8 cellular contexts compared by ENCODE assay signal in genomic region chr3:88113311-88114162, GRCh38. TPM values are rescaled to one million over a fixed set of nuclear protein-coding genes. Genes with fewer than 3 reads are reported as not detected.
DNase-seq lines count a peak whose midpoint lies in the region; ATAC-seq and TF ChIP-seq lines count a peak whose summit lies in the region.

No MANE protein-coding gene starts in this region.

- H3K9me3 ChIP-seq in WERI-Rb-1 (ENCODE audit: severe bottlenecking): no peaks in the 10 kb centered on the region
- no peaks in the 10 kb centered on the region for H3K9me3 ChIP-seq in colonic mucosa
- H3K9me3 ChIP-seq in right lobe of liver: no peaks in the 10 kb centered on the region

- H3K27ac ChIP-seq in WERI-Rb-1 (no peak overlapping the region), colonic mucosa (no peak overlapping the region), right lobe of liver (no peak overlapping the region)

- peaks cover 19% of the 10 kb centered on the region for H3K36me3 ChIP-seq in WERI-Rb-1
- H3K36me3 ChIP-seq in colonic mucosa: no peaks in the 10 kb centered on the region
- peaks cover 0 to 4% (median 0%) of the 10 kb centered on the region in 4 donors for H3K36me3 ChIP-seq in right lobe of liver

- H3K27me3 ChIP-seq in WERI-Rb-1 (ENCODE audit: insufficient read depth, low read depth, severe bottlenecking): no peaks in the 10 kb centered on the region
- no peaks in the 10 kb centered on the region for H3K27me3 ChIP-seq in colonic mucosa
- no peaks in the 10 kb centered on the region for H3K27me3 ChIP-seq in right lobe of liver

- ATAC-seq in GM18868 (IDR thresholded peaks at IDR 0.05; ENCODE audit: unreplicated experiment): peak; percentile 92
- ATAC-seq in HG03060 (IDR thresholded peaks at IDR 0.05; ENCODE audit: low read depth, unreplicated experiment): peak; percentile 87
- ATAC-seq in right lobe of liver: peak; percentile 92 to 94 (median 93)

- DNase-seq in C1 segment of cervical spinal cord (lab: John Stamatoyannopoulos, UW) (peak in 9 of 14 donors; percentile 0 to 37 (median 2)), NCI-H2081 treated with DMSO at 0.1 percent for 48 hours (lab: John Stamatoyannopoulos, UW) (peak; percentile 47), WERI-Rb-1 (peak; percentile 58), colonic mucosa (peak; percentile 73), right lobe of liver (peak in 1 of 3 donors; percentile 49)
- DNase-seq in stimulated activated CD8-positive, alpha-beta memory T cell treated with anti-CD3 and anti-CD28 coated beads, Interleukin-12 subunit alpha, Interleukin-12 subunit beta, amount 100 ng/mL, for 1 hour (ENCODE audit: low read depth): peak; percentile 47

- TF ChIP-seq CTCF in WERI-Rb-1 (IDR thresholded peaks at IDR 0.05; ENCODE audit: low read depth, low read length) (peak; percentile 67), colonic mucosa (IDR thresholded peaks at IDR 0.05) (peak; percentile 54), right lobe of liver (IDR thresholded peaks at IDR 0.05) (peak; percentile 67 to 76 (median 68))

- H3K4me3 ChIP-seq in WERI-Rb-1 (ENCODE audit: low read depth, low read length) (no peak overlapping the region), colonic mucosa (no peak overlapping the region), right lobe of liver (no peak overlapping the region)

- intact Hi-C loops in colonic mucosa (cut with DNase I) (loop anchor here (10.0 kb wide), 1 partner anchor 109 kb away; no protein-coding TSS in a partner anchor), right lobe of liver (cut with DNase I) (no loop called here)

- 38% methylated on average over 5 of the region's 5 CpGs for WGBS in right lobe of liver (ENCODE audit: insufficient coverage, low coverage, low lambda C conversion rate, missing lambda C conversion rate)

- no peaks in the 10 kb centered on the region for H3K4me1 ChIP-seq in colonic mucosa
- no peaks in the 10 kb centered on the region for H3K4me1 ChIP-seq in right lobe of liver

- TF ChIP-seq POLR2A in right lobe of liver (IDR thresholded peaks at IDR 0.05): no peak

- H3K9ac ChIP-seq in colonic mucosa (ENCODE audit: low read depth in 2 of 2, low read length in 2 of 2): no peak overlapping the region

RNA-seq across cellular contexts. Expression of gene C3orf38, which starts 36.2 kb away (rescaled TPM):
- total RNA-seq in colonic mucosa (10 to 100 TPM; 19.2 to 24.7 TPM), right lobe of liver (10 to 100 TPM in 2 of 6 experiments, 1 to 10 TPM in 4; 7.6 to 10.7 (median 9.0) TPM)

RNA-seq across cellular contexts. Expression of gene ZNF654, which starts 54.5 kb away (rescaled TPM):
- total RNA-seq in colonic mucosa (10 to 100 TPM; 12.1 to 24.5 TPM), right lobe of liver (10 to 100 TPM in 1 of 6 experiments, 1 to 10 TPM in 5; 5.4 to 11.7 (median 6.7) TPM)

RNA-seq across cellular contexts. Expression of gene CGGBP1, which starts 54.7 kb away (rescaled TPM):
- total RNA-seq in colonic mucosa (10 to 100 TPM; 48.6 to 57.7 TPM), right lobe of liver (10 to 100 TPM; 22.5 to 34.2 (median 30.7) TPM)
